19 cellular contexts compared by ENCODE assay signal in the genomic region with DNA sequence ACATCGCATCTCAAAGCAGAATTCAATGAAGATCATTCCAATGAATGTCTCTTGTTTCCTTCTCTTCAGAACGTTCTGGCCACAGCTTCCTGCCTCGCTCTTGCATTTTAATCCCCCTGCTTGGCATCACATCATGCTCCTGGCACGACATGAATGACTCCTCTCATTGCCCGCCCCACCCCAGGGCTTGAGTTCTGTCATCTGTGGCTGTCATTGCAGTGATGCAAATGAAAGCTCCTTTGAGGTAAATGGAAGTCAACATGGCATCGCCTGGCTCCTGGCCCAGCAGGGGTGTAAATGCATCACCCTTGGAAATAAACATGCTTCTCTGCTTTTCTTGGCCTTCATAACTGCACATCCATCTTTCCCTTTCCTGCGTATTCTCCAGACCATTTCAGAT. TPM values are rescaled to one million over a fixed set of nuclear protein-coding genes. Genes with fewer than 3 reads are reported as not detected.
DNase-seq lines count a peak whose midpoint lies in the region; ATAC-seq, FAIRE-seq and TF ChIP-seq lines count a peak whose summit lies in the region.
"Had no signal": no experiment of that assay in that cellular context is flagged by ENCODE, and none has a peak within 500 bp of the region (broad histone marks: within the 10 kb centered on the region; RNA-seq: fewer than 3 reads in every experiment).

No MANE protein-coding gene starts in this region.

- intact Hi-C loops in MCF 10A (cut with micrococcal nuclease) = no loop called here

- FAIRE-seq in D721Med (lab: Jason Lieb, UNC) = no peak
- FAIRE-seq: H1 had no signal

- peaks cover 6% of the 10 kb centered on the region for H3K27me3 Mint-ChIP-seq in MCF 10A (ENCODE audit: insufficient read depth, unreplicated experiment)
- H3K27me3 Mint-ChIP-seq: activated naive CD4-positive, alpha-beta T cell treated with anti-CD3 and anti-CD28 coated beads, Interleukin-2, amount 10 ng/mL, durations not matched to agents 7 days and 5 days had no signal

- H3K27ac ChIP-seq in layer of hippocampus (ENCODE audit: low read depth, low read length) = peak overlapping the region; percentile 93
- H3K27ac ChIP-seq in upper lobe of left lung = no peak overlapping the region
- H3K27ac ChIP-seq: VCaP had no signal

- 74% methylated on average over 7 of the region's 7 CpGs for WGBS in upper lobe of left lung, 2 donors

- POLR2A ChIA-PET in MCF 10A (lab: Yijun Ruan, JAX) = no interaction called here

- ATAC-seq in HG03139 (IDR thresholded peaks at IDR 0.05; ENCODE audit: unreplicated experiment) (no peak), upper lobe of left lung (ENCODE audit: low FRiP score in 2 of 2) (no peak)
- ATAC-seq: stimulated activated naive B cell treated with anti-CD40 and anti-IgM and Interleukin-4, amounts not matched to agents 10 μg/mL and 1 μg/mL and 100 μg/mL, for 72 hours had no signal

- no peaks in the 10 kb centered on the region for H3K9me3 Mint-ChIP-seq in MCF 10A (ENCODE audit: unreplicated experiment)
- H3K9me3 Mint-ChIP-seq: activated naive CD4-positive, alpha-beta T cell treated with anti-CD3 and anti-CD28 coated beads, Interleukin-2, amount 10 ng/mL, durations not matched to agents 7 days and 5 days; central memory CD8-positive, alpha-beta T cell; stimulated activated naive B cell treated with anti-CD40 and anti-IgM and Interleukin-4, amounts not matched to agents 10 μg/mL and 1 μg/mL and 100 μg/mL, for 72 hours had no signal

- no peaks in the 10 kb centered on the region for H3K36me3 ChIP-seq in upper lobe of left lung

- peak; percentile 83 for DNase-seq in COLO829 (ENCODE audit: low spot score)
- peak; percentile 91 for DNase-seq in NCI-H1092 treated with DMSO at 0.1 percent for 48 hours (lab: John Stamatoyannopoulos, UW)
- peak; percentile 54 for DNase-seq in MCF 10A (ENCODE audit: unreplicated experiment)
- no peak for DNase-seq in upper lobe of left lung
- DNase-seq in D721Med (ENCODE audit: insufficient read length, low spot score) = no peak
- DNase-seq in DMS114 treated with DMSO at 0.1 percent for 48 hours (lab: John Stamatoyannopoulos, UW; ENCODE audit: unreplicated experiment) = no peak
- DNase-seq: activated naive CD4-positive, alpha-beta T cell treated with anti-CD3 and anti-CD28 coated beads, Interleukin-2, amount 10 ng/mL, durations not matched to agents 7 days and 5 days; AML-193; NCI-H748 treated with DMSO at 0.1 percent for 48 hours; retina; SIG-M5; stimulated activated CD4-positive, alpha-beta T cell treated with anti-CD3 and anti-CD28 coated beads, Interleukin-4, amount 100 ng/mL, for 1 hour; stimulated activated naive B cell treated with anti-CD40 and anti-IgM and Interleukin-4, amounts not matched to agents 10 μg/mL and 1 μg/mL and 100 μg/mL, for 72 hours had no signal

- no peaks in the 10 kb centered on the region for H3K9me3 ChIP-seq in upper lobe of left lung

- H3K4me1 Mint-ChIP-seq in MCF 10A (ENCODE audit: insufficient read depth, unreplicated experiment) = no peaks in the 10 kb centered on the region
- H3K4me1 Mint-ChIP-seq: activated naive CD4-positive, alpha-beta T cell treated with anti-CD3 and anti-CD28 coated beads, Interleukin-2, amount 10 ng/mL, durations not matched to agents 7 days and 5 days; central memory CD8-positive, alpha-beta T cell; stimulated activated naive B cell treated with anti-CD40 and anti-IgM and Interleukin-4, amounts not matched to agents 10 μg/mL and 1 μg/mL and 100 μg/mL, for 72 hours had no signal

- H3K4me3 ChIP-seq in upper lobe of left lung = no peak overlapping the region

- H3K27ac Mint-ChIP-seq in MCF 10A (ENCODE audit: low read depth, unreplicated experiment) = no peak overlapping the region
- H3K27ac Mint-ChIP-seq: activated naive CD4-positive, alpha-beta T cell treated with anti-CD3 and anti-CD28 coated beads, Interleukin-2, amount 10 ng/mL, durations not matched to agents 7 days and 5 days; stimulated activated naive B cell treated with anti-CD40 and anti-IgM and Interleukin-4, amounts not matched to agents 10 μg/mL and 1 μg/mL and 100 μg/mL, for 72 hours had no signal

- H3K4me1 ChIP-seq in upper lobe of left lung = no peaks in the 10 kb centered on the region

- H3K4me3 Mint-ChIP-seq in MCF 10A (ENCODE audit: unreplicated experiment) = no peak overlapping the region
- H3K4me3 Mint-ChIP-seq: activated naive CD4-positive, alpha-beta T cell treated with anti-CD3 and anti-CD28 coated beads, Interleukin-2, amount 10 ng/mL, durations not matched to agents 7 days and 5 days; central memory CD8-positive, alpha-beta T cell; stimulated activated naive B cell treated with anti-CD40 and anti-IgM and Interleukin-4, amounts not matched to agents 10 μg/mL and 1 μg/mL and 100 μg/mL, for 72 hours had no signal

- H3K27me3 ChIP-seq in layer of hippocampus (ENCODE audit: control insufficient read depth, insufficient read depth, low read length) (no peaks in the 10 kb centered on the region), upper lobe of left lung (no peaks in the 10 kb centered on the region)

- CTCF ChIA-PET in MCF 10A (lab: Yijun Ruan, JAX) = interaction anchor here (2.0 kb wide), 1 partner anchor 9 kb away, joined by 9 read pairs; no protein-coding TSS in a partner anchor

- TF ChIP-seq POLR2A in upper lobe of left lung (IDR thresholded peaks at IDR 0.05) = no peak

- TF ChIP-seq CTCF in MCF 10A (IDR thresholded peaks at IDR 0.05; ENCODE audit: unreplicated experiment) = no peak
- TF ChIP-seq CTCF in upper lobe of left lung (IDR thresholded peaks at IDR 0.05) = no peak
- no peak for TF ChIP-seq CTCF in D721Med (IDR thresholded peaks at IDR 0.05; ENCODE audit: insufficient read depth, missing control alignments)

- BruUV-seq in MCF 10A (replicated peaks; lab: Mats Ljungman, UMichigan) = no TSS peak

- no peak for TF ChIP-seq EP300 in upper lobe of left lung (IDR thresholded peaks at IDR 0.05)

- H3K36me3 Mint-ChIP-seq in MCF 10A (ENCODE audit: insufficient read depth, unreplicated experiment) = no peaks in the 10 kb centered on the region
- H3K36me3 Mint-ChIP-seq: activated naive CD4-positive, alpha-beta T cell treated with anti-CD3 and anti-CD28 coated beads, Interleukin-2, amount 10 ng/mL, durations not matched to agents 7 days and 5 days; stimulated activated naive B cell treated with anti-CD40 and anti-IgM and Interleukin-4, amounts not matched to agents 10 μg/mL and 1 μg/mL and 100 μg/mL, for 72 hours had no signal

RNA-seq across cellular contexts. Expression of gene SCEL, which starts 48.6 kb away (rescaled TPM):
- total RNA-seq in MCF 10A (2022) (1.0 and 1.3 TPM in 2 replicates), upper lobe of left lung (100 to 1,000 TPM in 2 of 6 donors, 10 to 100 TPM in 4; 32.5 to 175 (median 82.5) TPM)
- total RNA-seq: H1, M059J had no signal

Comparison
In these comparisons a context has a peak if more than half of its experiments do, and no peak if none do; other contexts are left out.
1. DNase-seq: peak in COLO829 (single experiment), NCI-H1092 treated with DMSO at 0.1 percent for 48 hours (single experiment) and MCF 10A (single experiment); none in upper lobe of left lung (0 of 2), D721Med (single experiment) and DMS114 treated with DMSO at 0.1 percent for 48 hours (single experiment).
2. RNA of gene SCEL, which starts 48.6 kb away (total RNA-seq): 32.5 to 175 TPM in upper lobe of left lung; 1.0 to 1.3 TPM in MCF 10A; every median in the first group is over 10 times any median in the second.